9 cellular contexts compared by ENCODE assay signal in the genomic region with DNA sequence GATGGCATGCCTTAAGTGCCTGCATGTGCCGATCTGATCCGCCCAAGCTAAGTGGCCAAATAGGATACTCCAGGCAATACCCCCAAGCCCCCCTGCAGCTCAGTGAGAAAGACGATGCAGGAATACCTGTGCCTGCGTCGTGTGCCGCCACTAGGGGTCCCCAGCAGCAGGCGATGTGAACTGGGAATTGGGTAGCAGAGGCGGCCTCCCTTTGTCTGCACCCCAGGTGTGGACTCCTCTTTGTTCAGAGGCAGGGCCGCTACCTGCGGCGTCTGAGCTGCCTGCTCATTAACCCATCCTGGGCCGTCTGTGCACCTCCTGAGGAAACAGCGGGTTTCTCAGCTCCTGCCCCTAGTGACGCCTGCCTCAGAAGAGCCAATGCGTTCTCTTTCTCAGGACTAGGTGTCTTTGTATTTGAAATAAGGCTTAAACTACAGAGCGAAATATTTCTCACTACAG. TPM values are rescaled to one million over a fixed set of nuclear protein-coding genes. Genes with fewer than 3 reads are reported as not detected.
DNase-seq lines count a peak whose midpoint lies in the region; FAIRE-seq and TF ChIP-seq lines count a peak whose summit lies in the region.
"Had no signal": no experiment of that assay in that cellular context is flagged by ENCODE, and none has a peak within 500 bp of the region (broad histone marks: within the 10 kb centered on the region; RNA-seq: fewer than 3 reads in every experiment).

No MANE protein-coding gene starts in this region.

- H3K27ac ChIP-seq in 22Rv1 (no peak overlapping the region), adrenal gland (no peak overlapping the region), sigmoid colon (no peak overlapping the region)

- intact Hi-C loops in adrenal gland (cut with DNase I) = loop anchor here (5.0 to 10.0 kb wide), 3 partner anchors 135 to 218 kb away; no protein-coding TSS in a partner anchor
- intact Hi-C loops in sigmoid colon (cut with DNase I) = loop anchor here (2.0 kb wide), 1 partner anchor 219 kb away; no protein-coding TSS in a partner anchor

- FAIRE-seq in GM12892 (lab: Jason Lieb, UNC) = peak; percentile 50
- FAIRE-seq: islet of Langerhans had no signal

- TF ChIP-seq POLR2A in GM12892 (IDR thresholded peaks at IDR 0.05; ENCODE audit: low read depth, low read length) (no peak), adrenal gland (IDR thresholded peaks at IDR 0.05) (no peak), sigmoid colon (IDR thresholded peaks at IDR 0.05) (no peak)

- H3K9me2 ChIP-seq in Loucy (replicated peaks; ENCODE audit: low read depth, low read length) = no peaks in the 10 kb centered on the region

- H3K4me2 ChIP-seq in Loucy (ENCODE audit: low read depth, low read length, poor library complexity, severe bottlenecking) = no peak overlapping the region

- H3K4me3 ChIP-seq in Loucy (ENCODE audit: low read length, poor library complexity, severe bottlenecking) (no peak overlapping the region), adrenal gland (peak overlapping the region in 1 of 4 donors; percentile 36), sigmoid colon (no peak overlapping the region)

- no peak overlapping the region for H3K9ac ChIP-seq in Loucy (ENCODE audit: low read depth, low read length, poor library complexity, severe bottlenecking)

- WGBS in adrenal gland, 4 donors = 6 to 23% (median 10%) methylated on average over 9 to 16 of the region's 16 CpGs
- 4 to 15% methylated on average over 16 of the region's 16 CpGs for WGBS in sigmoid colon, 2 donors

- peaks cover 9% of the 10 kb centered on the region for H3F3A ChIP-seq in Loucy (ENCODE audit: low read depth)

- H3K4me1 ChIP-seq in Loucy (ENCODE audit: insufficient read depth, low read length, poor library complexity, severe bottlenecking) (peaks cover 17% of the 10 kb centered on the region), adrenal gland (replicated peaks in 1 of 2) (peaks cover 0 to 3% of the 10 kb centered on the region in 2 donors), sigmoid colon (peaks cover 0 to 11% (median 9%) of the 10 kb centered on the region in 4 donors)

- TF ChIP-seq CTCF in 22Rv1 (IDR thresholded peaks at IDR 0.05) (peak; percentile 98), Loucy (conservative IDR thresholded peaks at IDR 0.05; ENCODE audit: low read length) (peak; percentile 93), adrenal gland (IDR thresholded peaks at IDR 0.05) (peak; percentile 73 to 87 (median 82)), sigmoid colon (IDR thresholded peaks at IDR 0.05) (peak in 3 of 4 experiments; percentile 60 to 76 (median 76))

- H2AFZ ChIP-seq in Loucy (ENCODE audit: low read length) = peak overlapping the region; percentile 76

- H3K9me3 ChIP-seq in Loucy (ENCODE audit: insufficient read depth, low read depth, low read length) (no peaks in the 10 kb centered on the region), adrenal gland (replicated peaks in 1 of 3) (no peaks in the 10 kb centered on the region), sigmoid colon (no peaks in the 10 kb centered on the region)

- H4K20me1 ChIP-seq in Loucy (ENCODE audit: insufficient read depth, low read length, poor library complexity, severe bottlenecking) = no peaks in the 10 kb centered on the region

- DNase-seq in GM12892 (ENCODE audit: insufficient read length) (peak; percentile 31), SHP77 (lab: John Stamatoyannopoulos, UW) (peak; percentile 89 to 92), adrenal gland (peak; percentile 50 to 74 (median 65)), hippocampal formation (lab: John Stamatoyannopoulos, UW) (peak; percentile 49 to 66), sigmoid colon (peak; percentile 73), GF-D8 (lab: John Stamatoyannopoulos, UW) (no peak)

- no peaks in the 10 kb centered on the region for H3K79me2 ChIP-seq in Loucy (ENCODE audit: insufficient read depth, low read length)

- TF ChIP-seq EP300 in sigmoid colon (IDR thresholded peaks at IDR 0.05) = no peak

- no peaks in the 10 kb centered on the region for H3K36me3 ChIP-seq in Loucy (ENCODE audit: insufficient read depth, low read length)
- H3K36me3 ChIP-seq in adrenal gland (replicated peaks in 1 of 2) = no peaks in the 10 kb centered on the region
- H3K36me3 ChIP-seq in sigmoid colon = no peaks in the 10 kb centered on the region

- H3K27me3 ChIP-seq in Loucy (ENCODE audit: insufficient read depth, low read length, poor library complexity, severe bottlenecking) = no peaks in the 10 kb centered on the region
- H3K27me3 ChIP-seq in adrenal gland = no peaks in the 10 kb centered on the region
- H3K27me3 ChIP-seq in sigmoid colon = peaks cover 0 to 39% (median 11%) of the 10 kb centered on the region in 3 donors

RNA-seq across cellular contexts. Expression of gene CHN2, which starts 4.8 kb away (rescaled TPM):
- polyA plus RNA-seq in GM12892 (2012; ENCODE audit: missing spikeins) = not detected
- total RNA-seq in adrenal gland = 10 to 100 TPM in 5 of 8 donors, 1 to 10 TPM in 3; 2.7 to 20.5 (median 14.0) TPM
- polyA plus RNA-seq in adrenal gland = 1 to 10 TPM; 5.2 to 9.5 (median 6.8) TPM
- 10 to 100 TPM; 10.7 to 37.7 (median 14.3) TPM for total RNA-seq in sigmoid colon
- 10 to 100 TPM in 2 of 3 donors, 1 to 10 TPM in 1; 4.2 to 21.0 (median 16.2) TPM for polyA plus RNA-seq in sigmoid colon

RNA-seq across cellular contexts. Expression of gene CPVL, which starts 43.4 kb away (rescaled TPM):
- not detected for polyA plus RNA-seq in GM12892 (2012; ENCODE audit: missing spikeins)
- 10 to 100 TPM in 7 of 8 donors, 1 to 10 TPM in 1; 3.2 to 61.7 (median 34.7) TPM for total RNA-seq in adrenal gland
- 10 to 100 TPM in 2 of 3 donors, 1 to 10 TPM in 1; 8.1 to 15.2 (median 10.3) TPM for polyA plus RNA-seq in adrenal gland
- total RNA-seq in sigmoid colon = 10 to 100 TPM in 3 of 4 donors, 1 to 10 TPM in 1; 6.6 to 23.7 (median 21.2) TPM
- polyA plus RNA-seq in sigmoid colon = 10 to 100 TPM in 2 of 3 donors, 1 to 10 TPM in 1; 5.4 to 38.8 (median 15.5) TPM
